Comparison of ENCODE assay signal across 18 cellular contexts in genomic region chr2:160934991-160935390, GRCh38.
DNase-seq lines count a peak whose midpoint lies in the region; ATAC-seq and TF ChIP-seq lines count a peak whose summit lies in the region.
"Had no signal": no experiment of that assay in that cellular context is flagged by ENCODE, and none has a peak within 500 bp of the region (broad histone marks: within the 10 kb centered on the region; RNA-seq: fewer than 3 reads in every experiment).

No MANE protein-coding gene starts in this region.

- H3K9me3 ChIP-seq in right atrium auricular region, result no peaks in the 10 kb centered on the region
- H3K9me3 ChIP-seq: BE2C, Caco-2 had no signal

- peaks cover 13% of the 10 kb centered on the region for H3K4me1 Mint-ChIP-seq in GM23338
- peaks cover 5% of the 10 kb centered on the region for H3K4me1 Mint-ChIP-seq in stimulated activated naive CD8-positive, alpha-beta T cell treated with anti-CD3 and anti-CD28 coated beads, Interleukin-15, amount 100 ng/mL, for 72 hours

- in situ Hi-C loops in SK-MEL-5 (cut with HindIII; ENCODE audit: low pct_unique_long_range_greater_than_20kb, low sequenced_read_pairs), result no loop called here

- DNase-seq in GM23338 (ENCODE audit: low spot score) (no peak), SK-MEL-5 (ENCODE audit: low read depth, low spot score) (peak; percentile 28), foreskin melanocyte (peak; percentile 94), NCI-H1105 treated with DMSO at 0.1 percent for 48 hours (lab: John Stamatoyannopoulos, UW) (no peak), right atrium auricular region (ENCODE audit: low spot score) (no peak)
- no peak for DNase-seq in stimulated activated naive CD8-positive, alpha-beta T cell treated with anti-CD3 and anti-CD28 coated beads, Interleukin-15, amount 100 ng/mL, for 72 hours
- DNase-seq: ACHN; BE2C; C1 segment of cervical spinal cord; Caco-2; CD4-positive, CD25-positive, alpha-beta regulatory T cell; CD8-positive, alpha-beta memory T cell; H7; HFFc6 had no signal

- H3K27ac Mint-ChIP-seq in GM23338, result no peak overlapping the region
- no peak overlapping the region for H3K27ac Mint-ChIP-seq in stimulated activated naive CD8-positive, alpha-beta T cell treated with anti-CD3 and anti-CD28 coated beads, Interleukin-15, amount 100 ng/mL, for 72 hours
- H3K27ac Mint-ChIP-seq: CD4-positive, CD25-positive, alpha-beta regulatory T cell; CD8-positive, alpha-beta memory T cell; HFFc6 had no signal

- H3K36me3 Mint-ChIP-seq in GM23338 (ENCODE audit: low read depth), result peaks cover 7% of the 10 kb centered on the region; the same call in 2 of the 3 replicates
- H3K36me3 Mint-ChIP-seq: CD4-positive, CD25-positive, alpha-beta regulatory T cell had no signal

- no peak overlapping the region for H3K4me3 Mint-ChIP-seq in GM23338
- no peak overlapping the region for H3K4me3 Mint-ChIP-seq in stimulated activated naive CD8-positive, alpha-beta T cell treated with anti-CD3 and anti-CD28 coated beads, Interleukin-15, amount 100 ng/mL, for 72 hours
- H3K4me3 Mint-ChIP-seq: CD4-positive, CD25-positive, alpha-beta regulatory T cell; CD8-positive, alpha-beta memory T cell; HFFc6 had no signal

- H4K20me1 ChIP-seq in GM23338 (replicated peaks; ENCODE audit: insufficient read depth), result no peaks in the 10 kb centered on the region

- H3K9me3 Mint-ChIP-seq in GM23338, result no peaks in the 10 kb centered on the region; the same call in 2 of the 3 replicates
- H3K9me3 Mint-ChIP-seq in stimulated activated naive CD8-positive, alpha-beta T cell treated with anti-CD3 and anti-CD28 coated beads, Interleukin-15, amount 100 ng/mL, for 72 hours, result peaks cover 4 to 6% of the 10 kb centered on the region in 2 donors
- H3K9me3 Mint-ChIP-seq: CD8-positive, alpha-beta memory T cell; HFFc6 had no signal

- peak overlapping the region; percentile 84; the same call in 1 of the 2 replicates for H2AFZ ChIP-seq in GM23338
- H2AFZ ChIP-seq: GM23248 had no signal

- peaks cover 3% of the 10 kb centered on the region for H3K4me1 ChIP-seq in GM23338 (ENCODE audit: insufficient read depth)
- H3K4me1 ChIP-seq in right atrium auricular region, result no peaks in the 10 kb centered on the region
- H3K4me1 ChIP-seq: BE2C had no signal

- H3K79me2 ChIP-seq in GM23338 (replicated peaks; ENCODE audit: insufficient read depth), result no peaks in the 10 kb centered on the region

- TF ChIP-seq CTCF in GM23338 (conservative IDR thresholded peaks at IDR 0.05; ENCODE audit: low read depth in 2 of 2) (no peak), right atrium auricular region (IDR thresholded peaks at IDR 0.05) (no peak)

- ATAC-seq in GM23338 (no peak), GM18519 (IDR thresholded peaks at IDR 0.05; ENCODE audit: low FRiP score, unreplicated experiment) (no peak)
- no peak for ATAC-seq in stimulated activated naive CD8-positive, alpha-beta T cell treated with anti-CD3 and anti-CD28 coated beads, Interleukin-15, amount 100 ng/mL, for 72 hours
- ATAC-seq: HCT116, K562 had no signal

- H3K27me3 ChIP-seq in GM23338 (ENCODE audit: insufficient read depth) (no peaks in the 10 kb centered on the region), right atrium auricular region (no peaks in the 10 kb centered on the region)
- H3K27me3 ChIP-seq: BE2C had no signal

- no peaks in the 10 kb centered on the region for H3K36me3 ChIP-seq in GM23338 (ENCODE audit: insufficient read depth)
- no peaks in the 10 kb centered on the region for H3K36me3 ChIP-seq in right atrium auricular region
- H3K36me3 ChIP-seq: BE2C had no signal

- no peaks in the 10 kb centered on the region for H3F3A ChIP-seq in GM23338 (replicated peaks; ENCODE audit: low read depth)

- H3K27ac ChIP-seq in GM23338 (ENCODE audit: low read depth), result no peak overlapping the region
- no peak overlapping the region for H3K27ac ChIP-seq in right atrium auricular region
- H3K27ac ChIP-seq: GM23248 had no signal

- H3K9me2 ChIP-seq in GM23338 (ENCODE audit: insufficient read depth), result peaks cover 12% of the 10 kb centered on the region; the same call in 1 of the 2 replicates

- H3K4me2 ChIP-seq in GM23338, result no peak overlapping the region

- H3K4me3 ChIP-seq in GM23338, result no peak overlapping the region
- H3K4me3 ChIP-seq in right atrium auricular region, result no peak overlapping the region
- H3K4me3 ChIP-seq: GM23248, K562 had no signal

- no peaks in the 10 kb centered on the region for H3K27me3 Mint-ChIP-seq in GM23338 (ENCODE audit: insufficient read depth, low read depth, poor library complexity)
- peaks cover 15% of the 10 kb centered on the region for H3K27me3 Mint-ChIP-seq in stimulated activated naive CD8-positive, alpha-beta T cell treated with anti-CD3 and anti-CD28 coated beads, Interleukin-15, amount 100 ng/mL, for 72 hours

TF ChIP-seq in GM23338, 12 proteins besides CTCF, POLR2A, EP300 and RAD21:
- TF ChIP-seq POLR2AphosphoS5 (IDR thresholded peaks at IDR 0.05; ENCODE audit: low read depth) (no peak), STAT1 (IDR thresholded peaks at IDR 0.05; ENCODE audit: unreplicated experiment) (no peak)

Comparison
In these comparisons a context has a peak if more than half of its experiments do, and no peak if none do; other contexts are left out.
1. DNase-seq: peak in SK-MEL-5 (single experiment) and foreskin melanocyte (single experiment); none in GM23338 (single experiment), NCI-H1105 treated with DMSO at 0.1 percent for 48 hours (single experiment), stimulated activated naive CD8-positive, alpha-beta T cell treated with anti-CD3 and anti-CD28 coated beads, Interleukin-15, amount 100 ng/mL, for 72 hours (0 of 2) and right atrium auricular region (single experiment).